In the genomic region with DNA sequence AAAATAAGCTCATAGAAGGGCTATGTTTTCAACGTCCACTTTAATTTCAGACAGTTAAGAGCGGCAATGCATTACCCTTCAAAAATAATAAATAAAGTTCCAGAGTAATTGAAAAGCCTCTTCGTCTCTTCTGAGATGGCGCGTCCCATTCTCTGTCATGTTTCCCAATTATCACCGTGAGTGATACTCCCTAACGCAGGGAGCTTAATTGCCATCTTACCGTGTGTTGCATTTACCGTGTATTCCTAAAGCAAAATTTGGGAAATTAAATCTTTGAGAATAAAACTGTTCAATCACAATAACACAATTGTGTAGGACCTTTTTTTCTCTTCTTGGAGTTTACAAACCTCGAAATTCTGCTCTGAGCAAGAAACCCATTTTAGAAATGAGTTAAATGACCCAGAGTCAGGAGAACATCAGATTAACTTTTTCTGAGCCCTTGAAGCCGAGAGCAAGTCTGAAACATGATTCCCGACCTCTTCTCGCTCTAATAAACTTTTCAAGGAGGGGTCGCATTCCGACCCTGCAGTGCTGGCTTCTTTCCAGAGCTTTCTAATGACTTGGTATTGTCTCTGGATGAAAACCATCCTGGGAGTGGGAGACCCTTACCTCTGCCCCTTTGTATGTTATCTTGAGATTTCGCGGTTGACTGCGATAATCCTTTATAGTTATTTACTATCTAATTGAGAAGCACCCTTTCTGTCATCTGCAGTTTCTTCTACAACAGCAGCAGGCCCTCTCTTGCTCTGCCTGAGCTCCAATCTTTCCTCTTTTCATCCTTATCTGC, we compare ENCODE assay signal across 17 cellular contexts.
"Had no signal": no experiment of that assay in that cellular context is flagged by ENCODE, and none has a peak within 500 bp of the region (broad histone marks: within the 10 kb centered on the region; RNA-seq: fewer than 3 reads in every experiment).

No MANE protein-coding gene starts in this region.

- H3K27ac ChIP-seq: colonic mucosa, esophagus squamous epithelium, pancreas had no signal

- H3K4me1 ChIP-seq: colonic mucosa, esophagus squamous epithelium, pancreas had no signal

- H3K36me3 Mint-ChIP-seq: activated naive CD8-positive, alpha-beta T cell; memory B cell; natural killer cell treated with Interleukin-12 subunit alpha and Interleukin-12 subunit beta and Interleukin-15 and Interleukin-18, amount 100 ng/mL, for 72 hours; stimulated activated memory B cell treated with anti-CD40 and anti-IgM and Interleukin-4, amounts not matched to agents 10 μg/mL and 1 μg/mL and 100 μg/mL, for 72 hours had no signal

- H3K9me3 ChIP-seq: colonic mucosa, esophagus squamous epithelium, pancreas had no signal

- H3K27me3 Mint-ChIP-seq: activated CD4-positive, alpha-beta T cell treated with anti-CD3 and anti-CD28 coated beads, Interleukin-2, amount 10 ng/mL, durations not matched to agents 7 days and 5 days had no signal

- H3K4me3 Mint-ChIP-seq: activated CD4-positive, alpha-beta T cell treated with anti-CD3 and anti-CD28 coated beads, Interleukin-2, amount 10 ng/mL, durations not matched to agents 7 days and 5 days; activated naive CD8-positive, alpha-beta T cell; memory B cell; natural killer cell treated with Interleukin-12 subunit alpha and Interleukin-12 subunit beta and Interleukin-15 and Interleukin-18, amount 100 ng/mL, for 72 hours; stimulated activated memory B cell treated with anti-CD40 and anti-IgM and Interleukin-4, amounts not matched to agents 10 μg/mL and 1 μg/mL and 100 μg/mL, for 72 hours; T-helper 2 cell treated with Interferon-gamma antibody and Interleukin-4, amounts not matched to agents 5 μg/mL and 100 μg/mL, for 36 hours had no signal

- H3K4me1 Mint-ChIP-seq: activated CD4-positive, alpha-beta T cell treated with anti-CD3 and anti-CD28 coated beads, Interleukin-2, amount 10 ng/mL, durations not matched to agents 7 days and 5 days; stimulated activated memory B cell treated with anti-CD40 and anti-IgM and Interleukin-4, amounts not matched to agents 10 μg/mL and 1 μg/mL and 100 μg/mL, for 72 hours had no signal

- ATAC-seq: left ventricle myocardium superior; natural killer cell treated with Interleukin-12 subunit alpha and Interleukin-12 subunit beta and Interleukin-15 and Interleukin-18, amount 100 ng/mL, for 72 hours; pancreas; stimulated activated memory B cell treated with anti-CD40 and anti-IgM and Interleukin-4, amounts not matched to agents 10 μg/mL and 1 μg/mL and 100 μg/mL, for 72 hours had no signal

- H3K27ac Mint-ChIP-seq: activated CD4-positive, alpha-beta T cell treated with anti-CD3 and anti-CD28 coated beads, Interleukin-2, amount 10 ng/mL, durations not matched to agents 7 days and 5 days; activated naive CD8-positive, alpha-beta T cell; memory B cell; natural killer cell treated with Interleukin-12 subunit alpha and Interleukin-12 subunit beta and Interleukin-15 and Interleukin-18, amount 100 ng/mL, for 72 hours; stimulated activated memory B cell treated with anti-CD40 and anti-IgM and Interleukin-4, amounts not matched to agents 10 μg/mL and 1 μg/mL and 100 μg/mL, for 72 hours; T-helper 2 cell treated with Interferon-gamma antibody and Interleukin-4, amounts not matched to agents 5 μg/mL and 100 μg/mL, for 36 hours had no signal

- DNase-seq: activated CD4-positive, alpha-beta T cell treated with anti-CD3 and anti-CD28 coated beads, Interleukin-2, amount 10 ng/mL, durations not matched to agents 7 days and 5 days; activated gamma-delta T cell treated with Interleukin-2 at 50 U/mL for 16 hours; amniotic stem cell; central memory CD4-positive, alpha-beta T cell; colonic mucosa; effector CD4-positive, alpha-beta T cell; esophagus squamous epithelium; hippocampal formation; kidney; left ventricle myocardium superior; pancreas; stimulated activated CD4-positive, alpha-beta T cell treated with anti-CD3 and anti-CD28 coated beads, Interleukin-2, amount 100 ng/mL, for 48 hours had no signal

- H3K36me3 ChIP-seq: colonic mucosa, esophagus squamous epithelium, pancreas had no signal

- H3K9me3 Mint-ChIP-seq: activated CD4-positive, alpha-beta T cell treated with anti-CD3 and anti-CD28 coated beads, Interleukin-2, amount 10 ng/mL, durations not matched to agents 7 days and 5 days; memory B cell; natural killer cell treated with Interleukin-12 subunit alpha and Interleukin-12 subunit beta and Interleukin-15 and Interleukin-18, amount 100 ng/mL, for 72 hours; stimulated activated memory B cell treated with anti-CD40 and anti-IgM and Interleukin-4, amounts not matched to agents 10 μg/mL and 1 μg/mL and 100 μg/mL, for 72 hours; T-helper 2 cell treated with Interferon-gamma antibody and Interleukin-4, amounts not matched to agents 5 μg/mL and 100 μg/mL, for 36 hours had no signal

- H3K27me3 ChIP-seq: colonic mucosa, pancreas had no signal

- H3K4me3 ChIP-seq: colonic mucosa, esophagus squamous epithelium, pancreas had no signal
